ENCODE assay signal across 2 cellular contexts in the genomic region with DNA sequence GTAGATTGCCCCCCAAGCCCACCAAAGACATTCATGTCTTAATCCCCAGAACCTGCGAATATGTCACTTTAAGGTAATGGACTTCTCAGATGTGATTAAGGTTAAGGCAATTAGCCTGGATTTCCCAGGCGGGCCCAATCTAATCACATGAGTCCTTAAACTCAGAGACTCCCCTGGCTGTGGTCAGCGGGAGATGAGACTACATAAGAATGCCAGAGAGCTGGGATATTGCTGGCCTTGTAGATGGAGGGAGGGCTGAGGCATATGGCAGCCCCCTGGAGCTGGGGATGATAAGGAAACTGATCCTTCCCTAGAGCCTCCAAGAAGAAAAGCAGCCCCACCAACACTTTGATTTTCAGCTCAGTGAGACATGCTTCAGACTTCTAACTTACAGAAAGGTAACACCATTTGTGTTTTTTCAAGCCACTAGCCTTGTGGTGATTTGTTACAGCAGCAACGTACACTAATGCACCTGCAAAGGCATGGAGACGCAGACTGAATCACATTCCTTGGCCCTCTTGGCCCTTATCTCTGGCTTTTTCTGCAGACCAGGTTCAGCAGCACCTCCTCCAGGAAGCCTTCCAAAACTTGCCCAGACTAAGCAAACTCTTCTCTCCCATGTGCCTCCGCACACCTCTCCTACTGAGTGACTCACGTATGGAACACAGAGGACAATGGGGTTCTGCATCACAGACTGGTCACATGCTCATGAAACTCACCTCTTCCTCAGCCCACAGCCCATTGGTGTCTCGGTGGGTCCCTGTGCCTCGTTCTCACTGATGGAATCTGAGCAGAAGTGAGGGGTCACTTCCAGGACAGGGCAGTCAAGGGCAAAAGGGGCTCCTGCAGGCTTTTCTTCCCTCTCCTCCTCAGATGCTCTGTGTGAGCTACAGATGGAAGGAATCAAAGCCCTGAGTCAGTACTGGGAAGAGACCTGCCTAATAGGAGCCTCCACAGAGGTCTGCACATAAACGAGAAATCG.
TF ChIP-seq lines count a peak whose summit lies in the region.

No MANE protein-coding gene starts in this region.

TF ChIP-seq in SK-N-SH treated with all-trans-retinoic acid at 6 μM for 48 hours, 23 proteins besides CTCF, POLR2A, EP300 and RAD21 (continued from another document):
- TF ChIP-seq, protein P1, sequence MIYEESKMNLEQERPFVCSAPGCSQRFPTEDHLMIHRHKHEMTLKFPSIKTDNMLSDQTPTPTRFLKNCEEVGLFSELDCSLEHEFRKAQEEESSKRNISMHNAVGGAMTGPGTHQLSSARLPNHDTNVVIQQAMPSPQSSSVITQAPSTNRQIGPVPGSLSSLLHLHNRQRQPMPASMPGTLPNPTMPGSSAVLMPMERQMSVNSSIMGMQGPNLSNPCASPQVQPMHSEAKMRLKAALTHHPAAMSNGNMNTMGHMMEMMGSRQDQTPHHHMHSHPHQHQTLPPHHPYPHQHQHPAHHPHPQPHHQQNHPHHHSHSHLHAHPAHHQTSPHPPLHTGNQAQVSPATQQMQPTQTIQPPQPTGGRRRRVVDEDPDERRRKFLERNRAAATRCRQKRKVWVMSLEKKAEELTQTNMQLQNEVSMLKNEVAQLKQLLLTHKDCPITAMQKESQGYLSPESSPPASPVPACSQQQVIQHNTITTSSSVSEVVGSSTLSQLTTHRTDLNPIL (CRISPR knock-in tag; IDR thresholded peaks at IDR 0.05; ENCODE audit: low read depth), result no peak
- TF ChIP-seq ZNF70 (CRISPR knock-in tag; IDR thresholded peaks at IDR 0.05), result no peak
- TF ChIP-seq TOX (CRISPR knock-in tag; IDR thresholded peaks at IDR 0.05; ENCODE audit: borderline replicate concordance), result no peak
- TF ChIP-seq PATZ1 (CRISPR knock-in tag; IDR thresholded peaks at IDR 0.05; ENCODE audit: borderline replicate concordance), result no peak
- TF ChIP-seq BACH2 (CRISPR knock-in tag; IDR thresholded peaks at IDR 0.05; ENCODE audit: borderline replicate concordance), result no peak
- TF ChIP-seq GLIS3 (CRISPR knock-in tag; IDR thresholded peaks at IDR 0.05), result no peak
- TF ChIP-seq CSDC2 (CRISPR knock-in tag; IDR thresholded peaks at IDR 0.05), result no peak
- no peak for TF ChIP-seq ESRRG (CRISPR knock-in tag; IDR thresholded peaks at IDR 0.05)
- TF ChIP-seq ARNTL (CRISPR knock-in tag; IDR thresholded peaks at IDR 0.05; ENCODE audit: borderline replicate concordance, low read depth), result no peak
- TF ChIP-seq RARB (CRISPR knock-in tag; IDR thresholded peaks at IDR 0.05), result no peak
- TF ChIP-seq ZFP3 (CRISPR knock-in tag; IDR thresholded peaks at IDR 0.05), result no peak
- no peak for TF ChIP-seq CSRNP3 (CRISPR knock-in tag; IDR thresholded peaks at IDR 0.05)
- TF ChIP-seq ISL1 (CRISPR knock-in tag; IDR thresholded peaks at IDR 0.05), result no peak

TF ChIP-seq in WTC11, 78 proteins besides CTCF, POLR2A, EP300 and RAD21 (continued from another document):
- TF ChIP-seq, protein P2, sequence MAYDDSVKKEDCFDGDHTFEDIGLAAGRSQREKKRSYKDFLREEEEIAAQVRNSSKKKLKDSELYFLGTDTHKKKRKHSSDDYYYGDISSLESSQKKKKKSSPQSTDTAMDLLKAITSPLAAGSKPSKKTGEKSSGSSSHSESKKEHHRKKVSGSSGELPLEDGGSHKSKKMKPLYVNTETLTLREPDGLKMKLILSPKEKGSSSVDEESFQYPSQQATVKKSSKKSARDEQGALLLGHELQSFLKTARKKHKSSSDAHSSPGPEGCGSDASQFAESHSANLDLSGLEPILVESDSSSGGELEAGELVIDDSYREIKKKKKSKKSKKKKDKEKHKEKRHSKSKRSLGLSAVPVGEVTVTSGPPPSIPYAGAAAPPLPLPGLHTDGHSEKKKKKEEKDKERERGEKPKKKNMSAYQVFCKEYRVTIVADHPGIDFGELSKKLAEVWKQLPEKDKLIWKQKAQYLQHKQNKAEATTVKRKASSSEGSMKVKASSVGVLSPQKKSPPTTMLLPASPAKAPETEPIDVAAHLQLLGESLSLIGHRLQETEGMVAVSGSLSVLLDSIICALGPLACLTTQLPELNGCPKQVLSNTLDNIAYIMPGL (CRISPR knock-in tag; IDR thresholded peaks at IDR 0.05), result no peak
- TF ChIP-seq GABPB1 (CRISPR knock-in tag; IDR thresholded peaks at IDR 0.05) (no peak), ERG (CRISPR knock-in tag; IDR thresholded peaks at IDR 0.05) (no peak), GRHL2 (CRISPR knock-in tag; IDR thresholded peaks at IDR 0.05; ENCODE audit: insufficient replicate concordance, severe bottlenecking) (no peak), SMAD4 (CRISPR knock-in tag; IDR thresholded peaks at IDR 0.05) (no peak), TCF7 (CRISPR knock-in tag; IDR thresholded peaks at IDR 0.05; ENCODE audit: low read depth) (no peak), ZBTB21 (CRISPR knock-in tag; IDR thresholded peaks at IDR 0.05; ENCODE audit: borderline replicate concordance) (no peak), NFE2L1 (CRISPR knock-in tag; IDR thresholded peaks at IDR 0.05) (no peak), ZSCAN18 (CRISPR knock-in tag; IDR thresholded peaks at IDR 0.05) (no peak), JAZF1 (CRISPR knock-in tag; IDR thresholded peaks at IDR 0.05) (no peak), ZNF138 (CRISPR knock-in tag; conservative IDR thresholded peaks at IDR 0.05) (no peak), AFF4 (CRISPR knock-in tag; IDR thresholded peaks at IDR 0.05; ENCODE audit: borderline replicate concordance) (no peak)
- TF ChIP-seq, protein P3, sequence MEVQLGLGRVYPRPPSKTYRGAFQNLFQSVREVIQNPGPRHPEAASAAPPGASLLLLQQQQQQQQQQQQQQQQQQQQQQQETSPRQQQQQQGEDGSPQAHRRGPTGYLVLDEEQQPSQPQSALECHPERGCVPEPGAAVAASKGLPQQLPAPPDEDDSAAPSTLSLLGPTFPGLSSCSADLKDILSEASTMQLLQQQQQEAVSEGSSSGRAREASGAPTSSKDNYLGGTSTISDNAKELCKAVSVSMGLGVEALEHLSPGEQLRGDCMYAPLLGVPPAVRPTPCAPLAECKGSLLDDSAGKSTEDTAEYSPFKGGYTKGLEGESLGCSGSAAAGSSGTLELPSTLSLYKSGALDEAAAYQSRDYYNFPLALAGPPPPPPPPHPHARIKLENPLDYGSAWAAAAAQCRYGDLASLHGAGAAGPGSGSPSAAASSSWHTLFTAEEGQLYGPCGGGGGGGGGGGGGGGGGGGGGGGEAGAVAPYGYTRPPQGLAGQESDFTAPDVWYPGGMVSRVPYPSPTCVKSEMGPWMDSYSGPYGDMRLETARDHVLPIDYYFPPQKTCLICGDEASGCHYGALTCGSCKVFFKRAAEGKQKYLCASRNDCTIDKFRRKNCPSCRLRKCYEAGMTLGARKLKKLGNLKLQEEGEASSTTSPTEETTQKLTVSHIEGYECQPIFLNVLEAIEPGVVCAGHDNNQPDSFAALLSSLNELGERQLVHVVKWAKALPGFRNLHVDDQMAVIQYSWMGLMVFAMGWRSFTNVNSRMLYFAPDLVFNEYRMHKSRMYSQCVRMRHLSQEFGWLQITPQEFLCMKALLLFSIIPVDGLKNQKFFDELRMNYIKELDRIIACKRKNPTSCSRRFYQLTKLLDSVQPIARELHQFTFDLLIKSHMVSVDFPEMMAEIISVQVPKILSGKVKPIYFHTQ (CRISPR knock-in tag; IDR thresholded peaks at IDR 0.05), result no peak
- TF ChIP-seq, protein P4, sequence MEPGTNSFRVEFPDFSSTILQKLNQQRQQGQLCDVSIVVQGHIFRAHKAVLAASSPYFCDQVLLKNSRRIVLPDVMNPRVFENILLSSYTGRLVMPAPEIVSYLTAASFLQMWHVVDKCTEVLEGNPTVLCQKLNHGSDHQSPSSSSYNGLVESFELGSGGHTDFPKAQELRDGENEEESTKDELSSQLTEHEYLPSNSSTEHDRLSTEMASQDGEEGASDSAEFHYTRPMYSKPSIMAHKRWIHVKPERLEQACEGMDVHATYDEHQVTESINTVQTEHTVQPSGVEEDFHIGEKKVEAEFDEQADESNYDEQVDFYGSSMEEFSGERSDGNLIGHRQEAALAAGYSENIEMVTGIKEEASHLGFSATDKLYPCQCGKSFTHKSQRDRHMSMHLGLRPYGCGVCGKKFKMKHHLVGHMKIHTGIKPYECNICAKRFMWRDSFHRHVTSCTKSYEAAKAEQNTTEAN (CRISPR knock-in tag; IDR thresholded peaks at IDR 0.05), result no peak
- TF ChIP-seq, protein P5, sequence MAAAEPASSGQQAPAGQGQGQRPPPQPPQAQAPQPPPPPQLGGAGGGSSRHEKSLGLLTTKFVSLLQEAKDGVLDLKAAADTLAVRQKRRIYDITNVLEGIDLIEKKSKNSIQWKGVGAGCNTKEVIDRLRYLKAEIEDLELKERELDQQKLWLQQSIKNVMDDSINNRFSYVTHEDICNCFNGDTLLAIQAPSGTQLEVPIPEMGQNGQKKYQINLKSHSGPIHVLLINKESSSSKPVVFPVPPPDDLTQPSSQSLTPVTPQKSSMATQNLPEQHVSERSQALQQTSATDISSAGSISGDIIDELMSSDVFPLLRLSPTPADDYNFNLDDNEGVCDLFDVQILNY (CRISPR knock-in tag; IDR thresholded peaks at IDR 0.05), result no peak
